Comparison of ENCODE assay signal across 1 cellular context in the genomic region with DNA sequence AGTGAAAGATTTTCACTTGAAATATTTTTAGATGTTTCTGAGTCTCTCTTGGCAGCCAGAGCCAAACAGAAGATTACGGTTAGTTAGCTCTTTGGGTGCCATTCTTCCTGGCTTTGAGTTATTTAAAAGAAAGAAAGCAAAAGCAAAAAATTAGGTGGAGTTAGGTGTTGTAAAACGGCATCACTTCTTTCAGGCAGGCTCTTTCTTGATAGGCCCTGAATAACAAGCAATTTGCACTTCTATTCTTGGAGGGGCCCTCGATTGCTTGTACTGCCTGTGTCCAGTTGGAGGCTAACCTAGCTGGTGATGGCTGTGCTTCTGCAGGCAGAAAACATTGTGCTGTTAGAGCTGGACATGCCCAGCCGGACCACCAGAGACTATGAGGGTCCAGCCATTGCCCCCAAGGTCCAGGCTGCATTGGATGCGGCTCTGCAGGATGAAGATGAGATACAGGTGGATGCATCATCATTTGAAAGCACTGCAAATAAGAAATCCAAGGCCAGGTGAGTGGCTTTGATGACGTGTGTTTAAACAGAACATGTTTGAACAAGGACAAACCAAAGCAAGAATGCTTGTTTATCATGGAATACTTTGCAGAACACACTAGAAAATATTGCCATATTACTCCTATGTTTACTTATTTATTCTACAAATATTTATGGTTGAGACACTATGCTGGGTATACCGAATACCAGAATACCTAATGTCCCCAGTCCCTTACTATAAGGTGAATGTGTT.
TF ChIP-seq lines count a peak whose summit lies in the region.

No MANE protein-coding gene starts in this region.

TF ChIP-seq in HepG2, 621 proteins besides CTCF, POLR2A, EP300 and RAD21 (continues in another document):
- TF ChIP-seq ZSCAN9 (CRISPR knock-in tag; IDR thresholded peaks at IDR 0.05; ENCODE audit: borderline replicate concordance) (peak; percentile 86; the same call in 1 of the 2 replicates), ZNF124 (CRISPR knock-in tag; IDR thresholded peaks at IDR 0.05) (no peak), RBAK (CRISPR knock-in tag; IDR thresholded peaks at IDR 0.05) (no peak), MXI1 (IDR thresholded peaks at IDR 0.05; ENCODE audit: borderline replicate concordance, low read depth, low read length) (peak; percentile 55; the same call in 1 of the 3 replicates), ZNF891 (CRISPR knock-in tag; IDR thresholded peaks at IDR 0.05) (no peak), HMG20A (CRISPR knock-in tag; IDR thresholded peaks at IDR 0.05; ENCODE audit: borderline replicate concordance) (peak; percentile 96), ZNF737 (CRISPR knock-in tag; IDR thresholded peaks at IDR 0.05; ENCODE audit: borderline replicate concordance) (no peak), RARG (CRISPR knock-in tag; IDR thresholded peaks at IDR 0.05; ENCODE audit: low read depth) (no peak), GATAD1 (CRISPR knock-in tag; IDR thresholded peaks at IDR 0.05) (peak; percentile 65; the same call in 1 of the 2 replicates), ZNF501 (CRISPR knock-in tag; IDR thresholded peaks at IDR 0.05) (0 out of 2 replicates have a peak, but pooled peaks have one; percentile 59), XBP1 (CRISPR knock-in tag; IDR thresholded peaks at IDR 0.05) (peak; percentile 99), GFI1 (CRISPR knock-in tag; IDR thresholded peaks at IDR 0.05; ENCODE audit: borderline replicate concordance) (peak; percentile 79; the same call in 1 of the 2 replicates), ZNF724P (CRISPR knock-in tag; IDR thresholded peaks at IDR 0.05; ENCODE audit: borderline replicate concordance) (no peak), PHF5A (CRISPR knock-in tag; IDR thresholded peaks at IDR 0.05; ENCODE audit: low read depth, unreplicated experiment) (peak; percentile 90), MXD4 (CRISPR knock-in tag; IDR thresholded peaks at IDR 0.05) (peak; percentile 76; the same call in 1 of the 2 replicates), CAMTA2 (CRISPR knock-in tag; IDR thresholded peaks at IDR 0.05; ENCODE audit: borderline replicate concordance) (no peak), ZKSCAN8 (CRISPR knock-in tag; IDR thresholded peaks at IDR 0.05; ENCODE audit: borderline replicate concordance) (peak; percentile 86; the same call in 1 of the 2 replicates), ZMYM2 (CRISPR knock-in tag; IDR thresholded peaks at IDR 0.05) (no peak), U2AF1 (optimal IDR thresholded peaks at IDR 0.05; ENCODE audit: low read depth, low read length) (no peak), KLF11 (CRISPR knock-in tag; IDR thresholded peaks at IDR 0.05) (peak; percentile 52; the same call in 1 of the 2 replicates), ZNF431 (CRISPR knock-in tag; IDR thresholded peaks at IDR 0.05; ENCODE audit: borderline replicate concordance, low read depth) (peak; percentile 50; the same call in 1 of the 2 replicates), ELF3 (CRISPR knock-in tag; IDR thresholded peaks at IDR 0.05) (peak; percentile 94)
- TF ChIP-seq, protein P1, sequence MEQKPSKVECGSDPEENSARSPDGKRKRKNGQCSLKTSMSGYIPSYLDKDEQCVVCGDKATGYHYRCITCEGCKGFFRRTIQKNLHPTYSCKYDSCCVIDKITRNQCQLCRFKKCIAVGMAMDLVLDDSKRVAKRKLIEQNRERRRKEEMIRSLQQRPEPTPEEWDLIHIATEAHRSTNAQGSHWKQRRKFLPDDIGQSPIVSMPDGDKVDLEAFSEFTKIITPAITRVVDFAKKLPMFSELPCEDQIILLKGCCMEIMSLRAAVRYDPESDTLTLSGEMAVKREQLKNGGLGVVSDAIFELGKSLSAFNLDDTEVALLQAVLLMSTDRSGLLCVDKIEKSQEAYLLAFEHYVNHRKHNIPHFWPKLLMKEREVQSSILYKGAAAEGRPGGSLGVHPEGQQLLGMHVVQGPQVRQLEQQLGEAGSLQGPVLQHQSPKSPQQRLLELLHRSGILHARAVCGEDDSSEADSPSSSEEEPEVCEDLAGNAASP (CRISPR knock-in tag; IDR thresholded peaks at IDR 0.05; ENCODE audit: borderline replicate concordance), result peak; percentile 46; the same call in 1 of the 2 replicates
- TF ChIP-seq, protein P2, sequence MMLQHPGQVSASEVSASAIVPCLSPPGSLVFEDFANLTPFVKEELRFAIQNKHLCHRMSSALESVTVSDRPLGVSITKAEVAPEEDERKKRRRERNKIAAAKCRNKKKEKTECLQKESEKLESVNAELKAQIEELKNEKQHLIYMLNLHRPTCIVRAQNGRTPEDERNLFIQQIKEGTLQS (CRISPR knock-in tag; IDR thresholded peaks at IDR 0.05), result peak; percentile 58; the same call in 1 of the 2 replicates
- TF ChIP-seq, protein P3, sequence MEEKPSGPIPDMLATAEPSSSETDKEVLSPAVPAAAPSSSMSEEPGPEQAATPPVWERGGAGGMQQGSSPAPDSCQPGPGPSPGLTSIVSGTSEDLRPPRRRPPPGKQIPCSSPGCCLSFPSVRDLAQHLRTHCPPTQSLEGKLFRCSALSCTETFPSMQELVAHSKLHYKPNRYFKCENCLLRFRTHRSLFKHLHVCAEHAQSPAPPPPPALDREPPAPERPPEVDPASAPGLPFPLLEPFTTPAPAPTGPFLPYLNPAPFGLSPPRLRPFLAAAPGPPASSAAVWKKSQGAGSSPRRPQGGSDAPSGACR (CRISPR knock-in tag; IDR thresholded peaks at IDR 0.05), result peak; percentile 84
- TF ChIP-seq, protein P4, sequence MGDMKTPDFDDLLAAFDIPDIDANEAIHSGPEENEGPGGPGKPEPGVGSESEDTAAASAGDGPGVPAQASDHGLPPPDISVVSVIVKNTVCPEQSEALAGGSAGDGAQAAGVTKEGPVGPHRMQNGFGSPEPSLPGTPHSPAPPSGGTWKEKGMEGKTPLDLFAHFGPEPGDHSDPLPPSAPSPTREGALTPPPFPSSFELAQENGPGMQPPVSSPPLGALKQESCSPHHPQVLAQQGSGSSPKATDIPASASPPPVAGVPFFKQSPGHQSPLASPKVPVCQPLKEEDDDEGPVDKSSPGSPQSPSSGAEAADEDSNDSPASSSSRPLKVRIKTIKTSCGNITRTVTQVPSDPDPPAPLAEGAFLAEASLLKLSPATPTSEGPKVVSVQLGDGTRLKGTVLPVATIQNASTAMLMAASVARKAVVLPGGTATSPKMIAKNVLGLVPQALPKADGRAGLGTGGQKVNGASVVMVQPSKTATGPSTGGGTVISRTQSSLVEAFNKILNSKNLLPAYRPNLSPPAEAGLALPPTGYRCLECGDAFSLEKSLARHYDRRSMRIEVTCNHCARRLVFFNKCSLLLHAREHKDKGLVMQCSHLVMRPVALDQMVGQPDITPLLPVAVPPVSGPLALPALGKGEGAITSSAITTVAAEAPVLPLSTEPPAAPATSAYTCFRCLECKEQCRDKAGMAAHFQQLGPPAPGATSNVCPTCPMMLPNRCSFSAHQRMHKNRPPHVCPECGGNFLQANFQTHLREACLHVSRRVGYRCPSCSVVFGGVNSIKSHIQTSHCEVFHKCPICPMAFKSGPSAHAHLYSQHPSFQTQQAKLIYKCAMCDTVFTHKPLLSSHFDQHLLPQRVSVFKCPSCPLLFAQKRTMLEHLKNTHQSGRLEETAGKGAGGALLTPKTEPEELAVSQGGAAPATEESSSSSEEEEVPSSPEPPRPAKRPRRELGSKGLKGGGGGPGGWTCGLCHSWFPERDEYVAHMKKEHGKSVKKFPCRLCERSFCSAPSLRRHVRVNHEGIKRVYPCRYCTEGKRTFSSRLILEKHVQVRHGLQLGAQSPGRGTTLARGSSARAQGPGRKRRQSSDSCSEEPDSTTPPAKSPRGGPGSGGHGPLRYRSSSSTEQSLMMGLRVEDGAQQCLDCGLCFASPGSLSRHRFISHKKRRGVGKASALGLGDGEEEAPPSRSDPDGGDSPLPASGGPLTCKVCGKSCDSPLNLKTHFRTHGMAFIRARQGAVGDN (CRISPR knock-in tag; IDR thresholded peaks at IDR 0.05), result peak; percentile 54
- TF ChIP-seq, protein P5, sequence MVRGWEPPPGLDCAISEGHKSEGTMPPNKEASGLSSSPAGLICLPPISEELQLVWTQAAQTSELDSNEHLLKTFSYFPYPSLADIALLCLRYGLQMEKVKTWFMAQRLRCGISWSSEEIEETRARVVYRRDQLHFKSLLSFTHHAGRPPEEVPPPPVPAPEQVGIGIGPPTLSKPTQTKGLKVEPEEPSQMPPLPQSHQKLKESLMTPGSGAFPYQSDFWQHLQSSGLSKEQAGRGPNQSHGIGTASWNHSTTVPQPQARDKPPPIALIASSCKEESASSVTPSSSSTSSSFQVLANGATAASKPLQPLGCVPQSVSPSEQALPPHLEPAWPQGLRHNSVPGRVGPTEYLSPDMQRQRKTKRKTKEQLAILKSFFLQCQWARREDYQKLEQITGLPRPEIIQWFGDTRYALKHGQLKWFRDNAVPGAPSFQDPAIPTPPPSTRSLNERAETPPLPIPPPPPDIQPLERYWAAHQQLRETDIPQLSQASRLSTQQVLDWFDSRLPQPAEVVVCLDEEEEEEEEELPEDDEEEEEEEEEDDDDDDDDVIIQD (CRISPR knock-in tag; IDR thresholded peaks at IDR 0.05; ENCODE audit: low read depth), result peak; percentile 83
- TF ChIP-seq, protein P6, sequence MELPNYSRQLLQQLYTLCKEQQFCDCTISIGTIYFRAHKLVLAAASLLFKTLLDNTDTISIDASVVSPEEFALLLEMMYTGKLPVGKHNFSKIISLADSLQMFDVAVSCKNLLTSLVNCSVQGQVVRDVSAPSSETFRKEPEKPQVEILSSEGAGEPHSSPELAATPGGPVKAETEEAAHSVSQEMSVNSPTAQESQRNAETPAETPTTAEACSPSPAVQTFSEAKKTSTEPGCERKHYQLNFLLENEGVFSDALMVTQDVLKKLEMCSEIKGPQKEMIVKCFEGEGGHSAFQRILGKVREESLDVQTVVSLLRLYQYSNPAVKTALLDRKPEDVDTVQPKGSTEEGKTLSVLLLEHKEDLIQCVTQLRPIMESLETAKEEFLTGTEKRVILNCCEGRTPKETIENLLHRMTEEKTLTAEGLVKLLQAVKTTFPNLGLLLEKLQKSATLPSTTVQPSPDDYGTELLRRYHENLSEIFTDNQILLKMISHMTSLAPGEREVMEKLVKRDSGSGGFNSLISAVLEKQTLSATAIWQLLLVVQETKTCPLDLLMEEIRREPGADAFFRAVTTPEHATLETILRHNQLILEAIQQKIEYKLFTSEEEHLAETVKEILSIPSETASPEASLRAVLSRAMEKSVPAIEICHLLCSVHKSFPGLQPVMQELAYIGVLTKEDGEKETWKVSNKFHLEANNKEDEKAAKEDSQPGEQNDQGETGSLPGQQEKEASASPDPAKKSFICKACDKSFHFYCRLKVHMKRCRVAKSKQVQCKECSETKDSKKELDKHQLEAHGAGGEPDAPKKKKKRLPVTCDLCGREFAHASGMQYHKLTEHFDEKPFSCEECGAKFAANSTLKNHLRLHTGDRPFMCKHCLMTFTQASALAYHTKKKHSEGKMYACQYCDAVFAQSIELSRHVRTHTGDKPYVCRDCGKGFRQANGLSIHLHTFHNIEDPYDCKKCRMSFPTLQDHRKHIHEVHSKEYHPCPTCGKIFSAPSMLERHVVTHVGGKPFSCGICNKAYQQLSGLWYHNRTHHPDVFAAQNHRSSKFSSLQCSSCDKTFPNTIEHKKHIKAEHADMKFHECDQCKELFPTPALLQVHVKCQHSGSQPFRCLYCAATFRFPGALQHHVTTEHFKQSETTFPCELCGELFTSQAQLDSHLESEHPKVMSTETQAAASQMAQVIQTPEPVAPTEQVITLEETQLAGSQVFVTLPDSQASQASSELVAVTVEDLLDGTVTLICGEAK (IDR thresholded peaks at IDR 0.05), result no peak
- TF ChIP-seq, protein P6 (CRISPR knock-in tag; IDR thresholded peaks at IDR 0.05), result peak; percentile 54; the same call in 1 of the 2 replicates
- TF ChIP-seq, protein P7, sequence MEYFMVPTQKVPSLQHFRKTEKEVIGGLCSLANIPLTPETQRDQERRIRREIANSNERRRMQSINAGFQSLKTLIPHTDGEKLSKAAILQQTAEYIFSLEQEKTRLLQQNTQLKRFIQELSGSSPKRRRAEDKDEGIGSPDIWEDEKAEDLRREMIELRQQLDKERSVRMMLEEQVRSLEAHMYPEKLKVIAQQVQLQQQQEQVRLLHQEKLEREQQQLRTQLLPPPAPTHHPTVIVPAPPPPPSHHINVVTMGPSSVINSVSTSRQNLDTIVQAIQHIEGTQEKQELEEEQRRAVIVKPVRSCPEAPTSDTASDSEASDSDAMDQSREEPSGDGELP (IDR thresholded peaks at IDR 0.05; ENCODE audit: borderline replicate concordance, low read depth), result peak; percentile 78; the same call in 1 of the 2 replicates
- TF ChIP-seq, protein P8, sequence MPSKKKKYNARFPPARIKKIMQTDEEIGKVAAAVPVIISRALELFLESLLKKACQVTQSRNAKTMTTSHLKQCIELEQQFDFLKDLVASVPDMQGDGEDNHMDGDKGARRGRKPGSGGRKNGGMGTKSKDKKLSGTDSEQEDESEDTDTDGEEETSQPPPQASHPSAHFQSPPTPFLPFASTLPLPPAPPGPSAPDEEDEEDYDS (CRISPR knock-in tag; IDR thresholded peaks at IDR 0.05), result 0 out of 2 replicates have a peak, but pooled peaks have one; percentile 32
- TF ChIP-seq, protein P9, sequence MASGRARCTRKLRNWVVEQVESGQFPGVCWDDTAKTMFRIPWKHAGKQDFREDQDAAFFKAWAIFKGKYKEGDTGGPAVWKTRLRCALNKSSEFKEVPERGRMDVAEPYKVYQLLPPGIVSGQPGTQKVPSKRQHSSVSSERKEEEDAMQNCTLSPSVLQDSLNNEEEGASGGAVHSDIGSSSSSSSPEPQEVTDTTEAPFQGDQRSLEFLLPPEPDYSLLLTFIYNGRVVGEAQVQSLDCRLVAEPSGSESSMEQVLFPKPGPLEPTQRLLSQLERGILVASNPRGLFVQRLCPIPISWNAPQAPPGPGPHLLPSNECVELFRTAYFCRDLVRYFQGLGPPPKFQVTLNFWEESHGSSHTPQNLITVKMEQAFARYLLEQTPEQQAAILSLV (CRISPR knock-in tag; IDR thresholded peaks at IDR 0.05; ENCODE audit: borderline replicate concordance), result no peak; the same call in 1 of the 2 replicates
